9 cellular contexts compared by ENCODE assay signal in the genomic region with DNA sequence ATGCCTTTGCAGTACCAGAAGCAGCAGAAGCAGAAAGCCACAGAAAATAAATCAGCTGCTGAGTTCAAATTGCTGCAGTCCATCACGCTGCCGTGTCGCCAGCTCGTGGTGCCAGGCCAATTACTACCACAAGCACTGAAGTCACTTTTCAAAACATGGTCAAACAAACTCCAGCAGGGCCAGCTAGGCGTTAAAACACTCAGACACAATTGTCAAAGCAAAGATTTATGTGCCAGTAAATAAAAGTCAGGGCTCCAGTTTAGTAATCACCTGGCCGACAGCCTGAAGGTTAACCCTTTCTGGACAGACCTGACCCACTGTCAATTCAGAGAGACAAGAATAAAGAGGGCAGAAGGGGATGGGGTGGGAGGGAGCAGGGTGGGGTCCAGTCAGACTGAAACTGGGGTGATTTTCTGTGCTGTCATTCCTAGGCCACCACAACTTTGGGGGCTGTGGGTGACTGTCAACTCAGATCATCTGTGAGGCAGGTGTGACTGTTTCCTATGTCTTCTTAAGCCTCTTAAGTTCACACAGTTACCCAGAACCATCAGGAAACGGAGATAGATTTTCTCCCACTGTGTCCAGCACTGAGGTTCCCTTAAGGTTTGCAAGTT.
DNase-seq lines count a peak whose midpoint lies in the region; ATAC-seq and TF ChIP-seq lines count a peak whose summit lies in the region.
"Had no signal": no experiment of that assay in that cellular context is flagged by ENCODE, and none has a peak within 500 bp of the region (broad histone marks: within the 10 kb centered on the region; RNA-seq: fewer than 3 reads in every experiment).

No MANE protein-coding gene starts in this region.

- H3K27ac ChIP-seq in OCI-LY7 (ENCODE audit: low read depth, low read length, poor library complexity, severe bottlenecking), result peak overlapping the region; percentile 99

- H3K4me3 Mint-ChIP-seq in mesothelial cell of epicardium, result no peak overlapping the region

- no peak for TF ChIP-seq CTCF in OCI-LY7 (conservative IDR thresholded peaks at IDR 0.05; ENCODE audit: low read length)
- no peak for TF ChIP-seq CTCF in mesothelial cell of epicardium (IDR thresholded peaks at IDR 0.05; ENCODE audit: unreplicated experiment)

- no peaks in the 10 kb centered on the region for H4K20me1 ChIP-seq in OCI-LY7 (ENCODE audit: insufficient read depth, low read length)

- H3K9ac ChIP-seq in mucosa of stomach (ENCODE audit: low read length), result peak overlapping the region; percentile 56

- peaks cover 26% of the 10 kb centered on the region; the same call in 1 of the 2 replicates for H3K79me2 ChIP-seq in OCI-LY7 (ENCODE audit: insufficient read depth, low read depth, low read length)

- no peak overlapping the region for H2AFZ ChIP-seq in OCI-LY7 (ENCODE audit: low read length)

- H3K36me3 ChIP-seq in OCI-LY7 (ENCODE audit: insufficient read depth, low read length), result no peaks in the 10 kb centered on the region
- H3K36me3 ChIP-seq in mucosa of stomach (ENCODE audit: control insufficient read depth, insufficient read depth, low read length), result no peaks in the 10 kb centered on the region
- no peaks in the 10 kb centered on the region for H3K36me3 ChIP-seq in H7 (replicated peaks; ENCODE audit: control insufficient read depth, insufficient read depth, low read length)

- no peaks in the 10 kb centered on the region for H3K36me3 Mint-ChIP-seq in mesothelial cell of epicardium

- CTCF ChIA-PET in OCI-LY7 (lab: Charles Lee; ENCODE audit: unreplicated experiment), result interaction anchor here (0.5 to 2.4 kb wide), 8 partner anchors 7 to 109 kb away, joined by 3 to 8 read pairs (median 4); no protein-coding TSS in a partner anchor

- peak; percentile 58 for ATAC-seq in HG03095 (IDR thresholded peaks at IDR 0.05; ENCODE audit: unreplicated experiment)

- intact Hi-C loops in OCI-LY7 (cut with micrococcal nuclease; ENCODE audit: unreplicated experiment), result loop anchor here (1.0 to 10.0 kb wide), 4 partner anchors 15 to 1068 kb away; no protein-coding TSS in a partner anchor

- H3K27me3 ChIP-seq in mucosa of stomach (ENCODE audit: control insufficient read depth, insufficient read depth, low read length), result no peaks in the 10 kb centered on the region
- H3K27me3 ChIP-seq in H7 (ENCODE audit: control insufficient read depth, insufficient read depth, low read length), result no peaks in the 10 kb centered on the region

- H3K4me3 ChIP-seq in OCI-LY7 (ENCODE audit: low read depth, low read length, poor library complexity, severe bottlenecking) (peak overlapping the region; percentile 61), mucosa of stomach (ENCODE audit: low read length) (no peak overlapping the region), H7 (ENCODE audit: insufficient read depth, low read depth, low read length) (no peak overlapping the region)

- POLR2A ChIA-PET in OCI-LY7 (lab: Charles Lee), result interaction anchor here (0.5 to 15.8 kb wide), 25 partner anchors 7 to 133 kb away, joined by 3 to 378 read pairs (median 5); a partner anchor contains a TSS

- H3K4me1 ChIP-seq in OCI-LY7 (ENCODE audit: insufficient read depth, low read length, poor library complexity, severe bottlenecking), result peaks cover 98% of the 10 kb centered on the region
- H3K4me1 ChIP-seq in mucosa of stomach (ENCODE audit: control insufficient read depth, insufficient read depth, low read length), result peaks cover 61% of the 10 kb centered on the region

- peak overlapping the region; percentile 86 for H3K4me2 ChIP-seq in OCI-LY7 (ENCODE audit: low read length)

- no peaks in the 10 kb centered on the region for H3K9me3 Mint-ChIP-seq in mesothelial cell of epicardium

- no peak overlapping the region for H3K27ac Mint-ChIP-seq in mesothelial cell of epicardium

- no TSS peak for BruUV-seq in OCI-LY7 (replicated peaks; lab: Mats Ljungman, UMichigan)

- H3K9me2 ChIP-seq in OCI-LY7 (ENCODE audit: insufficient read depth, low read length), result no peaks in the 10 kb centered on the region

- H3K27me3 Mint-ChIP-seq in mesothelial cell of epicardium (ENCODE audit: low read depth), result no peaks in the 10 kb centered on the region

- no peaks in the 10 kb centered on the region for H3K9me3 ChIP-seq in OCI-LY7 (ENCODE audit: low read length)
- no peaks in the 10 kb centered on the region for H3K9me3 ChIP-seq in mucosa of stomach (ENCODE audit: control insufficient read depth, low read length)

- H3K4me1 Mint-ChIP-seq in mesothelial cell of epicardium, result peaks cover 19% of the 10 kb centered on the region

- peak; percentile 30 for DNase-seq in stimulated activated naive CD4-positive, alpha-beta T cell treated with Interleukin-2 at 50 U/mL for 16 hours (lab: John Stamatoyannopoulos, UW)
- DNase-seq in stimulated activated naive CD4-positive, alpha-beta T cell (lab: John Stamatoyannopoulos, UW), result no peak
- DNase-seq in OCI-LY7 (ENCODE audit: low spot score), result peak; percentile 82
- DNase-seq in H7, result no peak
- no peak for DNase-seq in activated gamma-delta T cell treated with Interleukin-2 at 50 U/mL for 16 hours
- DNase-seq in mesothelial cell of epicardium (ENCODE audit: low spot score in 2 of 2, unreplicated experiment in 2 of 2), result no peak
- DNase-seq: DND-41 had no signal

Comparison
In these comparisons a context has a peak if more than half of its experiments do, and no peak if none do; other contexts are left out.
1. DNase-seq: peak in stimulated activated naive CD4-positive, alpha-beta T cell treated with Interleukin-2 at 50 U/mL for 16 hours (single experiment) and OCI-LY7 (single experiment); none in stimulated activated naive CD4-positive, alpha-beta T cell (0 of 6), H7 (single experiment), activated gamma-delta T cell treated with Interleukin-2 at 50 U/mL for 16 hours (single experiment) and mesothelial cell of epicardium (0 of 2).